In genomic region chr15:73050561-73051297, GRCh38 we compare ENCODE assay signal across 10 cellular contexts. TPM values are rescaled to one million over a fixed set of nuclear protein-coding genes. Genes with fewer than 3 reads are reported as not detected.
DNase-seq lines count a peak whose midpoint lies in the region; ATAC-seq lines count a peak whose summit lies in the region.
"Had no signal": no experiment of that assay in that cellular context is flagged by ENCODE, and none has a peak within 500 bp of the region (broad histone marks: within the 10 kb centered on the region; RNA-seq: fewer than 3 reads in every experiment).

No MANE protein-coding gene starts in this region.

- H3K27me3 Mint-ChIP-seq in activated naive CD8-positive, alpha-beta T cell = peaks cover 8% of the 10 kb centered on the region
- H3K27me3 Mint-ChIP-seq in immature natural killer cell (ENCODE audit: low read depth in 3 of 3) = peaks cover 8 to 19% (median 9%) of the 10 kb centered on the region in 3 donors
- no peaks in the 10 kb centered on the region for H3K27me3 Mint-ChIP-seq in stimulated activated memory B cell treated with anti-CD40 and anti-IgM and Interleukin-4, amounts not matched to agents 10 μg/mL and 1 μg/mL and 100 μg/mL, for 72 hours

- ATAC-seq in stimulated activated memory B cell treated with anti-CD40 and anti-IgM and Interleukin-4, amounts not matched to agents 10 μg/mL and 1 μg/mL and 100 μg/mL, for 72 hours = no peak
- no peak for ATAC-seq in GM21717 (IDR thresholded peaks at IDR 0.05; ENCODE audit: unreplicated experiment)
- no peak for ATAC-seq in esophagus mucosa

- peak overlapping the region; percentile 82 for H3K4me3 Mint-ChIP-seq in activated naive CD8-positive, alpha-beta T cell
- H3K4me3 Mint-ChIP-seq in immature natural killer cell = peak overlapping the region; percentile 78 to 85 (median 81)
- peak overlapping the region; percentile 77 for H3K4me3 Mint-ChIP-seq in stimulated activated memory B cell treated with anti-CD40 and anti-IgM and Interleukin-4, amounts not matched to agents 10 μg/mL and 1 μg/mL and 100 μg/mL, for 72 hours

- no peak overlapping the region for H3K27ac Mint-ChIP-seq in activated naive CD8-positive, alpha-beta T cell
- H3K27ac Mint-ChIP-seq in immature natural killer cell = peak overlapping the region in 4 of 6 donors; percentile 32 to 77 (median 56)
- H3K27ac Mint-ChIP-seq in stimulated activated memory B cell treated with anti-CD40 and anti-IgM and Interleukin-4, amounts not matched to agents 10 μg/mL and 1 μg/mL and 100 μg/mL, for 72 hours = no peak overlapping the region

- DNase-seq in NCI-H2227 treated with DMSO at 0.1 percent for 48 hours (lab: John Stamatoyannopoulos, UW) (peak; percentile 9), NCI-H2227 (lab: John Stamatoyannopoulos, UW; ENCODE audit: unreplicated experiment) (no peak), immature natural killer cell (no peak)
- no peak for DNase-seq in stimulated activated CD4-positive, alpha-beta T cell treated with anti-CD3 and anti-CD28 coated beads, Interleukin-4, amount 100 ng/mL, for 4 hours
- DNase-seq: ACHN, NCI-H748 treated with DMSO at 0.1 percent for 48 hours had no signal

- no peaks in the 10 kb centered on the region for H3K9me3 Mint-ChIP-seq in activated naive CD8-positive, alpha-beta T cell (ENCODE audit: low read depth)
- no peaks in the 10 kb centered on the region for H3K9me3 Mint-ChIP-seq in immature natural killer cell
- H3K9me3 Mint-ChIP-seq in stimulated activated memory B cell treated with anti-CD40 and anti-IgM and Interleukin-4, amounts not matched to agents 10 μg/mL and 1 μg/mL and 100 μg/mL, for 72 hours = no peaks in the 10 kb centered on the region

- peaks cover 11% of the 10 kb centered on the region for H3K4me1 Mint-ChIP-seq in activated naive CD8-positive, alpha-beta T cell (ENCODE audit: low read depth)
- peaks cover 9 to 15% of the 10 kb centered on the region in 2 donors for H3K4me1 Mint-ChIP-seq in immature natural killer cell
- peaks cover 6% of the 10 kb centered on the region for H3K4me1 Mint-ChIP-seq in stimulated activated memory B cell treated with anti-CD40 and anti-IgM and Interleukin-4, amounts not matched to agents 10 μg/mL and 1 μg/mL and 100 μg/mL, for 72 hours

- no peaks in the 10 kb centered on the region for H3K36me3 Mint-ChIP-seq in activated naive CD8-positive, alpha-beta T cell
- no peaks in the 10 kb centered on the region for H3K36me3 Mint-ChIP-seq in immature natural killer cell
- H3K36me3 Mint-ChIP-seq in stimulated activated memory B cell treated with anti-CD40 and anti-IgM and Interleukin-4, amounts not matched to agents 10 μg/mL and 1 μg/mL and 100 μg/mL, for 72 hours = no peaks in the 10 kb centered on the region

RNA-seq across cellular contexts. Expression of gene NEO1, which starts 1.5 kb away (rescaled TPM):
- polyA plus RNA-seq in immature natural killer cell = 1 to 10 TPM; 2.2 to 6.0 (median 2.4) TPM
- 10.6 TPM for total RNA-seq in esophagus mucosa

Comparison
In these comparisons a context has a peak if more than half of its experiments do, and no peak if none do; other contexts are left out.
1. H3K27ac Mint-ChIP-seq: peak in immature natural killer cell (4 of 6); none in activated naive CD8-positive, alpha-beta T cell (single experiment) and stimulated activated memory B cell treated with anti-CD40 and anti-IgM and Interleukin-4, amounts not matched to agents 10 μg/mL and 1 μg/mL and 100 μg/mL, for 72 hours (single experiment).
2. Peak in every context shown above with its lines, with median percentiles within 50 percentile points of each other: H3K4me3 Mint-ChIP-seq.